In genomic region chr6:39330057-39330456, GRCh38 we compare ENCODE assay signal across 10 cellular contexts. TPM values are rescaled to one million over a fixed set of nuclear protein-coding genes. Genes with fewer than 3 reads are reported as not detected.
DNase-seq lines count a peak whose midpoint lies in the region; ATAC-seq, FAIRE-seq and TF ChIP-seq lines count a peak whose summit lies in the region.
"Had no signal": no experiment of that assay in that cellular context is flagged by ENCODE, and none has a peak within 500 bp of the region (broad histone marks: within the 10 kb centered on the region; RNA-seq: fewer than 3 reads in every experiment).

No MANE protein-coding gene starts in this region.

- peak; percentile 94 for ATAC-seq in HG03095 (IDR thresholded peaks at IDR 0.05; ENCODE audit: unreplicated experiment)

- 65 to 67% methylated on average over 3 of the region's 3 CpGs for WGBS in lower leg skin, 2 donors

- no peaks in the 10 kb centered on the region; a peak in 1 of 22 replicates for H4K20me1 ChIP-seq in BLaER1 treated with 17β-estradiol and CSF1 and Interleukin-3, amounts not matched to agents 10 nM and 100 nM
- H4K20me1 ChIP-seq in OCI-LY3 (ENCODE audit: insufficient read depth, low read length): no peaks in the 10 kb centered on the region

- FAIRE-seq in GM19239 (lab: Jason Lieb, UNC): peak; percentile 8

- H3K27ac ChIP-seq in BLaER1 treated with 17β-estradiol and CSF1 and Interleukin-3, amounts not matched to agents 10 nM and 100 nM: peak overlapping the region in 6 of 11 experiments; percentile 8 to 60 (median 40); a peak in 7 of 22 replicates
- no peak overlapping the region for H3K27ac ChIP-seq in OCI-LY3 (ENCODE audit: low read length)

- intact Hi-C loops in lower leg skin (cut with DNase I; ENCODE audit: low total_unique reads): no loop called here

- TF ChIP-seq POLR2A in lower leg skin (IDR thresholded peaks at IDR 0.05): no peak

- no peak overlapping the region for H3K4me3 ChIP-seq in BLaER1 treated with 17β-estradiol and CSF1 and Interleukin-3, amounts not matched to agents 10 nM and 100 nM
- H3K4me3 ChIP-seq in OCI-LY3 (ENCODE audit: low read length) (no peak overlapping the region), lower leg skin (ENCODE audit: low read depth, poor library complexity, severe bottlenecking) (no peak overlapping the region)

- peak overlapping the region; percentile 46; the same call in 1 of the 2 replicates for H2AFZ ChIP-seq in OCI-LY3 (ENCODE audit: low read depth, low read length)

- H3K79me2 ChIP-seq in OCI-LY3 (ENCODE audit: low read length): no peaks in the 10 kb centered on the region

- peak; percentile 57 for DNase-seq in GM19239 (ENCODE audit: insufficient read length, low spot score)
- no peak for DNase-seq in lower leg skin (ENCODE audit: low spot score in 2 of 2)
- no peak for DNase-seq in chondrocyte (ENCODE audit: low spot score)
- DNase-seq in KG1 (lab: John Stamatoyannopoulos, UW): no peak
- DNase-seq in activated naive CD4-positive, alpha-beta T cell treated with Interleukin-2 at 50 U/mL for 16 hours: no peak

- H3K9ac ChIP-seq in BLaER1 treated with 17β-estradiol and CSF1 and Interleukin-3, amounts not matched to agents 10 nM and 100 nM: no peak overlapping the region
- no peak overlapping the region for H3K9ac ChIP-seq in OCI-LY3 (ENCODE audit: low read length)

- peaks cover 77% of the 10 kb centered on the region for H3K27me3 Mint-ChIP-seq in chondrocyte (ENCODE audit: low read depth)

- peak overlapping the region; percentile 3 to 75 (median 38); a peak in 16 of 22 replicates for H3K4me2 ChIP-seq in BLaER1 treated with 17β-estradiol and CSF1 and Interleukin-3, amounts not matched to agents 10 nM and 100 nM
- no peak overlapping the region for H3K4me2 ChIP-seq in OCI-LY3 (ENCODE audit: low read length)

- no peak overlapping the region for H3K4me3 Mint-ChIP-seq in chondrocyte (ENCODE audit: unreplicated experiment)

- peaks cover 5 to 28% (median 20%) of the 10 kb centered on the region in 10 experiments; a peak in 19 of 20 replicates for H3K4me1 ChIP-seq in BLaER1 treated with 17β-estradiol and CSF1 and Interleukin-3, amounts not matched to agents 10 nM and 100 nM
- peaks cover 10% of the 10 kb centered on the region for H3K4me1 ChIP-seq in OCI-LY3 (ENCODE audit: low read length)

- no peaks in the 10 kb centered on the region for H3K9me3 Mint-ChIP-seq in chondrocyte (ENCODE audit: low read depth)

- H3K4me1 Mint-ChIP-seq in chondrocyte (ENCODE audit: low read depth): no peaks in the 10 kb centered on the region

- no peak overlapping the region for H3K27ac Mint-ChIP-seq in chondrocyte (ENCODE audit: unreplicated experiment)

- TF ChIP-seq CTCF in OCI-LY3 (IDR thresholded peaks at IDR 0.05; ENCODE audit: low read depth, low read length) (no peak), lower leg skin (IDR thresholded peaks at IDR 0.05) (no peak), chondrocyte (IDR thresholded peaks at IDR 0.05) (no peak)

- H3K36me3 Mint-ChIP-seq in chondrocyte (ENCODE audit: low read depth): no peaks in the 10 kb centered on the region

- no peaks in the 10 kb centered on the region for H3K9me3 ChIP-seq in BLaER1 treated with 17β-estradiol and CSF1 and Interleukin-3, amounts not matched to agents 10 nM and 100 nM (replicated peaks in 1 of 11)
- H3K9me3 ChIP-seq in OCI-LY3 (ENCODE audit: insufficient read depth, low read length): no peaks in the 10 kb centered on the region

- no peaks in the 10 kb centered on the region for H3K36me3 ChIP-seq in BLaER1 treated with 17β-estradiol and CSF1 and Interleukin-3, amounts not matched to agents 10 nM and 100 nM
- no peaks in the 10 kb centered on the region for H3K36me3 ChIP-seq in OCI-LY3 (replicated peaks; ENCODE audit: low read depth, low read length)

- H3K27me3 ChIP-seq in BLaER1 treated with 17β-estradiol and CSF1 and Interleukin-3, amounts not matched to agents 10 nM and 100 nM: no peaks in the 10 kb centered on the region
- H3K27me3 ChIP-seq in OCI-LY3 (ENCODE audit: low read depth, low read length): peaks cover 27% of the 10 kb centered on the region; the same call in 1 of the 2 replicates

RNA-seq across cellular contexts. Expression of gene KCNK16, which starts 7.6 kb away (rescaled TPM):
- total RNA-seq in lower leg skin (not detected), chondrocyte (not detected in 3 replicates)
- total RNA-seq: glomerular endothelial cell, RPMI7951 had no signal

RNA-seq across cellular contexts. Expression of gene KCNK17, which starts 15.8 kb away (rescaled TPM):
- total RNA-seq in lower leg skin (under 1 TPM in 1 of 4 donors, not detected in 3; 0.39 TPM), chondrocyte (not detected in 3 replicates)
- total RNA-seq: glomerular endothelial cell, RPMI7951 had no signal
